In the genomic region with DNA sequence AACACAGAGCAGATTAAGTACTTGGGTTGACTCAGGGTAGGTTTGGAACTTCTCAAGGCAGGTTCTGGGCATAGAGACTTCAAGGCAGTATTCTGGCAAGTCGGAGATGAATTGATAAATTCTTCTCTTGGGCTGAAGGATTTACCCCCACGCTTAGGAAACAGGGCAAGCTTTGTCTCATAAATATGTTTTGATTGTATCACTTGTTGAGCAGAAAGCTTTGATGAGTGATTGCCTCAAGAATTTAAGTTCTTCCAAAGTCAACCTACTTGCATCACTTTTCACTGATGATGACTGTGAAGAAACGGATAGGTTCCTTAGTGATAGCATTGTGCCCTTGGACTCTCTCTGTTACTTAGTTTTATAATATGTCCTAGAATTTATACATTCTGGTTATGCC, we compare ENCODE assay signal across 27 cellular contexts.
DNase-seq lines count a peak whose midpoint lies in the region; FAIRE-seq and TF ChIP-seq lines count a peak whose summit lies in the region.
"Had no signal": no experiment of that assay in that cellular context is flagged by ENCODE, and none has a peak within 500 bp of the region (broad histone marks: within the 10 kb centered on the region; RNA-seq: fewer than 3 reads in every experiment).

No MANE protein-coding gene starts in this region.

- no peaks in the 10 kb centered on the region for H3K9me3 Mint-ChIP-seq in Calu3 (ENCODE audit: low read depth, unreplicated experiment)
- H3K9me3 Mint-ChIP-seq: activated CD4-positive, alpha-beta T cell treated with anti-CD3 and anti-CD28 coated beads, Interleukin-2, amount 10 ng/mL, durations not matched to agents 24 days and 14 days; activated T-cell treated with anti-CD3 and anti-CD28 coated beads, Interleukin-2, amount 50 U/mL, for 24 hours had no signal

- no peaks in the 10 kb centered on the region for H3K27me3 ChIP-seq in bronchial epithelial cell (ENCODE audit: control insufficient read depth, insufficient read depth, low read length)
- H3K27me3 ChIP-seq: ascending aorta, esophagus squamous epithelium, Peyer's patch, right lobe of liver, tibial artery had no signal

- no peaks in the 10 kb centered on the region for H3K27me3 Mint-ChIP-seq in Calu3 (ENCODE audit: unreplicated experiment)
- H3K27me3 Mint-ChIP-seq: activated CD4-positive, alpha-beta T cell treated with anti-CD3 and anti-CD28 coated beads, Interleukin-2, amount 10 ng/mL, durations not matched to agents 24 days and 14 days; activated naive CD8-positive, alpha-beta T cell treated with anti-CD3 and anti-CD28 coated beads for 36 hours; activated T-cell treated with anti-CD3 and anti-CD28 coated beads, Interleukin-2, amount 50 U/mL, for 24 hours; dendritic cell treated with granulocyte-macrophage colony-stimulating factor and Interleukin-4, amounts not matched to agents 40 ng/mL and 50 ng/mL, for 4 days had no signal

- H3K4me1 Mint-ChIP-seq in Calu3 (ENCODE audit: low read depth, unreplicated experiment): no peaks in the 10 kb centered on the region
- H3K4me1 Mint-ChIP-seq: activated CD4-positive, alpha-beta T cell treated with anti-CD3 and anti-CD28 coated beads, Interleukin-2, amount 10 ng/mL, durations not matched to agents 24 days and 14 days; activated naive CD8-positive, alpha-beta T cell treated with anti-CD3 and anti-CD28 coated beads for 36 hours had no signal

- no peaks in the 10 kb centered on the region for H3K36me3 Mint-ChIP-seq in Calu3 (ENCODE audit: insufficient read depth, unreplicated experiment)
- H3K36me3 Mint-ChIP-seq: activated naive CD8-positive, alpha-beta T cell treated with anti-CD3 and anti-CD28 coated beads for 36 hours had no signal

- intact Hi-C loops in Calu3 (cut with micrococcal nuclease; ENCODE audit: unreplicated experiment): no loop called here

- DNase-seq in NCI-H226: peak; percentile 32
- DNase-seq in bronchial epithelial cell (ENCODE audit: low read depth): peak; percentile 46
- peak; percentile 89 for DNase-seq in iris pigment epithelial cell (ENCODE audit: low read depth)
- no peak for DNase-seq in NCI-H146 (lab: John Stamatoyannopoulos, UW)
- no peak for DNase-seq in Calu3
- no peak for DNase-seq in HuH-7 (ENCODE audit: low spot score)
- no peak for DNase-seq in NCI-H2081 treated with DMSO at 0.1 percent for 48 hours (lab: John Stamatoyannopoulos, UW)
- DNase-seq: activated CD4-positive, alpha-beta T cell treated with anti-CD3 and anti-CD28 coated beads, Interleukin-2, amount 10 ng/mL, durations not matched to agents 24 days and 14 days; activated effector memory CD4-positive, alpha-beta T cell treated with anti-CD3 and anti-CD28 coated beads, Interleukin-2, amount 50 U/mL, for 16 hours; activated naive CD8-positive, alpha-beta T cell treated with anti-CD3 and anti-CD28 coated beads for 36 hours; activated T-cell treated with anti-CD3 and anti-CD28 coated beads, Interleukin-2, amount 50 U/mL, for 24 hours; C1 segment of cervical spinal cord; central memory CD4-positive, alpha-beta T cell; COR-L47; esophagus squamous epithelium; GF-D8; left ventricle myocardium superior; MV-4-11; NCI-H1436; Peyer's patch; right lobe of liver; stimulated activated CD4-positive, alpha-beta T cell treated with anti-CD3 and anti-CD28 coated beads, Interleukin-15, amount 100 ng/mL, for 24 hours; stimulated activated CD4-positive, alpha-beta T cell treated with anti-CD3 and anti-CD28 coated beads, Interleukin-4, amount 100 ng/mL, for 4 hours; tibial artery had no signal

- H3K4me3 Mint-ChIP-seq in Calu3 (ENCODE audit: low read depth, unreplicated experiment): no peak overlapping the region
- H3K4me3 Mint-ChIP-seq: activated CD4-positive, alpha-beta T cell treated with anti-CD3 and anti-CD28 coated beads, Interleukin-2, amount 10 ng/mL, durations not matched to agents 24 days and 14 days; activated naive CD8-positive, alpha-beta T cell treated with anti-CD3 and anti-CD28 coated beads for 36 hours; activated T-cell treated with anti-CD3 and anti-CD28 coated beads, Interleukin-2, amount 50 U/mL, for 24 hours; dendritic cell treated with granulocyte-macrophage colony-stimulating factor and Interleukin-4, amounts not matched to agents 40 ng/mL and 50 ng/mL, for 4 days had no signal

- CTCF ChIA-PET in Calu3 (lab: Charles Lee): no interaction called here

- no peak overlapping the region for H3K4me3 ChIP-seq in bronchial epithelial cell (ENCODE audit: low read depth, low read length)
- H3K4me3 ChIP-seq: ascending aorta, esophagus squamous epithelium, HAP-1, Peyer's patch, right lobe of liver, tibial artery had no signal

- H3K27ac Mint-ChIP-seq in Calu3 (ENCODE audit: unreplicated experiment): no peak overlapping the region
- H3K27ac Mint-ChIP-seq: activated CD4-positive, alpha-beta T cell treated with anti-CD3 and anti-CD28 coated beads, Interleukin-2, amount 10 ng/mL, durations not matched to agents 24 days and 14 days; activated naive CD8-positive, alpha-beta T cell treated with anti-CD3 and anti-CD28 coated beads for 36 hours; activated T-cell treated with anti-CD3 and anti-CD28 coated beads, Interleukin-2, amount 50 U/mL, for 24 hours; dendritic cell treated with granulocyte-macrophage colony-stimulating factor and Interleukin-4, amounts not matched to agents 40 ng/mL and 50 ng/mL, for 4 days had no signal

- FAIRE-seq in bronchial epithelial cell (lab: Jason Lieb, UNC): no peak

- no TSS peak for BruUV-seq in Calu3 (replicated peaks; lab: Mats Ljungman, UMichigan)

- TF ChIP-seq CTCF in bronchial epithelial cell (IDR thresholded peaks at IDR 0.05; ENCODE audit: insufficient read depth, low read length, severe bottlenecking) (no peak), Calu3 (IDR thresholded peaks at IDR 0.05; ENCODE audit: unreplicated experiment) (no peak)

- H3K36me3 ChIP-seq in bronchial epithelial cell (ENCODE audit: control insufficient read depth, insufficient read depth, low read length): no peaks in the 10 kb centered on the region
- H3K36me3 ChIP-seq: ascending aorta, esophagus squamous epithelium, HAP-1, Peyer's patch, right lobe of liver, tibial artery had no signal

Comparison
In these comparisons a context has a peak if more than half of its experiments do, and no peak if none do; other contexts are left out.
1. DNase-seq: peak in NCI-H226 (single experiment), bronchial epithelial cell (single experiment) and iris pigment epithelial cell (single experiment); none in NCI-H146 (single experiment), Calu3 (single experiment), HuH-7 (single experiment) and NCI-H2081 treated with DMSO at 0.1 percent for 48 hours (single experiment).